8 cellular contexts compared by ENCODE assay signal in the genomic region with DNA sequence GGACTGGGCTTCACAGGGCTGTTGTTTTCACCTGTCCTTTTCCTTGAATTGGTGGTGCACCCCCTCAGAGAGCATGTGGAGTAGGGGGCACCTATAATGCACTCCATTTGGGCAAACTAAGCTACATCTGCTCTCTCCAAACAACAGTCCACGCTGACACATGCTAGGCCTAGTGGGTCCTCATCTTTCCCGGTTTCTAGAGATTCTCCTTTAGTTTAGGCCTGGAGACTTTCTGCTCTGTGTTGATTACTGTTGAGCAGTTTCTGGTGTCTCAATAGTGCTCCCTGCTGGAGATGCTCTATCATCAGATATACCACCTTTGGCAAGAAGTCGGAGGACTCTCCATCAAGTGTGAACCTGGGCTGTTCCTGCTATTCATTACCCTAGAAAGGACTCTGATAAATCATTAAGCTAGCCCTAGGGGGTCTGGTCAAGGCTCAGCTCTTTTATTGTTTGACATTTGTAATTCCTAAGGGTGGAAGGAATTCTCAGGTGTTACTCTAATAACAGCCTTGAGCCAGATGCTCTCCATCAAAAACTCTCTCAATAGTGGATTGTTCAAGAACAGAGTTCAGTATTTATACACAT.
DNase-seq lines count a peak whose midpoint lies in the region; ATAC-seq, FAIRE-seq and TF ChIP-seq lines count a peak whose summit lies in the region.

No MANE protein-coding gene starts in this region.

- peaks cover 2% of the 10 kb centered on the region for H3K36me3 Mint-ChIP-seq in astrocyte (ENCODE audit: low read depth, unreplicated experiment)

- no peaks in the 10 kb centered on the region for H3K9me3 ChIP-seq in astrocyte (ENCODE audit: insufficient read depth, low read depth, low read length)

- FAIRE-seq in astrocyte (lab: Jason Lieb, UNC), result peak; percentile 78

- no peaks in the 10 kb centered on the region for H4K20me1 ChIP-seq in astrocyte (ENCODE audit: insufficient read depth, low read length)

- H3K36me3 ChIP-seq in astrocyte (ENCODE audit: insufficient read depth, low read length), result no peaks in the 10 kb centered on the region

- no peaks in the 10 kb centered on the region for H3K27me3 Mint-ChIP-seq in astrocyte (ENCODE audit: low read depth, unreplicated experiment)

- peak; percentile 60 for TF ChIP-seq CTCF in astrocyte (IDR thresholded peaks at IDR 0.05; ENCODE audit: insufficient read depth, low read depth, low read length)

- H3K4me3 Mint-ChIP-seq in astrocyte (ENCODE audit: unreplicated experiment), result no peak overlapping the region

- H3K4me3 ChIP-seq in astrocyte (ENCODE audit: insufficient read depth, low read depth, low read length), result no peak overlapping the region

- no peak overlapping the region for H3K27ac ChIP-seq in astrocyte (ENCODE audit: low read depth, low read length)

- H2AFZ ChIP-seq in astrocyte (ENCODE audit: low read depth, low read length), result no peak overlapping the region

- H3K4me2 ChIP-seq in astrocyte (ENCODE audit: low read length), result no peak overlapping the region

- H3K9me3 Mint-ChIP-seq in astrocyte (ENCODE audit: unreplicated experiment), result peaks cover 6% of the 10 kb centered on the region

- peak; percentile 89 for ATAC-seq in GM21515 (IDR thresholded peaks at IDR 0.05; ENCODE audit: unreplicated experiment)

- H3K27ac Mint-ChIP-seq in astrocyte (ENCODE audit: unreplicated experiment), result no peak overlapping the region

- H3K9ac ChIP-seq in astrocyte (ENCODE audit: low read length), result no peak overlapping the region

- H3K4me1 Mint-ChIP-seq in astrocyte (ENCODE audit: low read depth, unreplicated experiment), result no peaks in the 10 kb centered on the region

- H3K27me3 ChIP-seq in astrocyte (ENCODE audit: insufficient read depth, low read length), result no peaks in the 10 kb centered on the region

- no peaks in the 10 kb centered on the region for H3K79me2 ChIP-seq in astrocyte (ENCODE audit: insufficient read depth, low read length)

- H3K4me1 ChIP-seq in astrocyte (ENCODE audit: insufficient read depth, low read length), result no peaks in the 10 kb centered on the region

- DNase-seq in ELF-1 (ENCODE audit: low read depth, low spot score), result peak; percentile 8
- peak; percentile 63 for DNase-seq in HuH-7.5 (ENCODE audit: low spot score)
- DNase-seq in T follicular helper cell (ENCODE audit: low read depth), result peak; percentile 50
- DNase-seq in astrocyte (ENCODE audit: low read depth), result peak; percentile 32
- DNase-seq in hippocampal formation (lab: John Stamatoyannopoulos, UW), result peak; percentile 27 to 51
- peak; percentile 17 for DNase-seq in stimulated activated CD4-positive, alpha-beta T cell treated with anti-CD3 and anti-CD28 coated beads, Interleukin-12 subunit alpha, Interleukin-12 subunit beta, amount 100 ng/mL, for 4 hours
- DNase-seq in NCI-H510A (lab: John Stamatoyannopoulos, UW), result no peak
